In the genomic region with DNA sequence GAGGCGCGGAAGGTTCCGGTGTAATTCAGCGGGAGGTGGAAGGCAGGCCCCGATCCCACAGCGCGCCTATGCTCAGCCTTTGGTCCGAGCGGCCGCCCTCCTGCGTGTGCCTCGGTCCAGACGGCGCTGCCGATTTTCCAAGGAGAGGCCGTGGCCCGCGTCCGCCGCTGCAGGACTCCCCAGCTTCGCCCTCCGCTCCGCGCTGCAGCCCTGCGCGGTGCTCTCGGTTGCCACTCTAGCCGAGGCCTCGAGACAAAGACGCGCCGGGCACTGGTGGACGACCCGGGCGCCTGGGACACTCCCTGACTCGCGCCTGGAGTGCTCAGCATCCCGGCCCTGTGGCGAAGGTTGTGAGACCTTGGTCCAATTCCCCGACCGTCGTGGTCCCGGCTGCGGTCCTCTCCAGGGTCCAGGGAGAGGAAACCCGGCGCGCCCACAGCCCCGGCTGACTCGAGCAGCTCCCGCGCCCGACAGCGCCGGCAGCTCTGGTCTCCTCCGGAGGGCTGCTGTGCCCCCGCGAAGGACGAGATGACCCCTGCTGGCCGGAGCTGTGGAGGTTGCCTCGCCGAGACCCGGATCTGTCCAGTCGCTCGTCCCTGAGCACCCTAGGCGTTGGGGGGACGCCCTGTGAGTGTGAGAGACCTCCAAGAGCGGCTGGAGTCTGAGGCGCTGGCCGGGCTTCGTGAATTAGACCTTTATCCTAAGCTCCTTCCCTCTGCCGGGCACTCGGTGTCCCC, we compare ENCODE assay signal across 13 cellular contexts. TPM values are rescaled to one million over a fixed set of nuclear protein-coding genes. Genes with fewer than 3 reads are reported as not detected.
DNase-seq lines count a peak whose midpoint lies in the region; ATAC-seq and TF ChIP-seq lines count a peak whose summit lies in the region.
"Had no signal": no experiment of that assay in that cellular context is flagged by ENCODE, and none has a peak within 500 bp of the region (broad histone marks: within the 10 kb centered on the region; RNA-seq: fewer than 3 reads in every experiment).

No MANE protein-coding gene starts in this region.

- H3K27me3 ChIP-seq in BJ (ENCODE audit: control insufficient read depth, insufficient read depth, low read length), result peaks cover 12% of the 10 kb centered on the region
- peaks cover 94% of the 10 kb centered on the region for H3K27me3 ChIP-seq in adipocyte (replicated peaks; ENCODE audit: control insufficient read depth, insufficient read depth, low read length)

- ATAC-seq in GM21447 (IDR thresholded peaks at IDR 0.05; ENCODE audit: unreplicated experiment), result no peak

- H3K9me3 ChIP-seq in adipocyte (ENCODE audit: control insufficient read depth, low read length), result peaks cover 5% of the 10 kb centered on the region
- H3K9me3 ChIP-seq: pancreas, vagina had no signal

- CTCF ChIA-PET in BJ (lab: Yijun Ruan, JAX), result interaction anchor here (0.8 to 1.3 kb wide), 4 partner anchors 12 to 218 kb away, joined by 3 to 4 read pairs (median 3); partner anchors contain the start of genes HOTAIR and HOXC11

- H3K36me3 ChIP-seq in BJ (ENCODE audit: control insufficient read depth, insufficient read depth, low read length), result no peaks in the 10 kb centered on the region
- no peaks in the 10 kb centered on the region for H3K36me3 ChIP-seq in adipocyte (ENCODE audit: control insufficient read depth, insufficient read depth, low read length, severe bottlenecking)
- H3K36me3 ChIP-seq: pancreas, vagina had no signal

- H3K4me1 ChIP-seq in adipocyte (ENCODE audit: control insufficient read depth, insufficient read depth, low read length), result no peaks in the 10 kb centered on the region
- H3K4me1 ChIP-seq: pancreas, vagina had no signal

- H3K4me3 ChIP-seq in BJ (ENCODE audit: low read depth, low read length), result no peak overlapping the region
- peak overlapping the region; percentile 24 for H3K4me3 ChIP-seq in adipocyte (ENCODE audit: low read length)
- H3K4me3 ChIP-seq: pancreas, vagina had no signal

- TF ChIP-seq CTCF in BJ (IDR thresholded peaks at IDR 0.05; ENCODE audit: insufficient read depth, low read depth, low read length), result peak; percentile 17; the same call in 1 of the 2 replicates

- H3K9ac ChIP-seq in adipocyte (ENCODE audit: low read length), result no peak overlapping the region

- POLR2A ChIA-PET in BJ (lab: Charles Lee), result interaction anchor here (1.0 kb wide), 1 partner anchor 209 kb away, joined by 4 read pairs; no protein-coding TSS in a partner anchor

- no peak for DNase-seq in BJ (ENCODE audit: low read depth)
- no peak for DNase-seq in adipocyte (ENCODE audit: low read depth)
- DNase-seq in myocyte (ENCODE audit: low read depth), result peak; percentile 53
- DNase-seq in stimulated activated CD4-positive, alpha-beta T cell treated with anti-CD3 and anti-CD28 coated beads, Interleukin-15, amount 100 ng/mL, for 24 hours, result no peak
- DNase-seq in activated CD4-positive, alpha-beta T cell treated with anti-CD3 and anti-CD28 coated beads for 48 hours, result no peak
- DNase-seq: activated naive CD4-positive, alpha-beta T cell treated with Interleukin-2 at 50 U/mL for 16 hours; Karpas-422; NCI-H187; NCI-H748 treated with DMSO at 0.1 percent for 48 hours; SHP77 treated with DMSO at 0.1 percent for 48 hours had no signal

RNA-seq across cellular contexts. Expression of gene HOXC12, which starts 6.5 kb away (rescaled TPM):
- 0.05 and 0.06 TPM in 2 replicates for polyA plus RNA-seq in BJ (2011; rRNA removed)
- 0.09 and 0.10 TPM in 2 replicates for polyA minus RNA-seq in BJ (2011; rRNA and poly(A)+ RNA removed)
- total RNA-seq in myocyte, result 0.31 and 0.62 TPM in 2 replicates
- polyA plus RNA-seq in myocyte (2012), result 0.09 TPM
- total RNA-seq: pancreas, vagina had no signal
- polyA plus RNA-seq: pancreas had no signal

RNA-seq across cellular contexts. Expression of gene HOXC11, which starts 11.7 kb away (rescaled TPM):
- polyA plus RNA-seq in BJ (2011; rRNA removed), result 3.2 and 4.9 TPM in 2 replicates
- 2.7 and 2.9 TPM in 2 replicates for polyA minus RNA-seq in BJ (2011; rRNA and poly(A)+ RNA removed)
- total RNA-seq in myocyte, result 2.2 TPM in 2 replicates
- polyA plus RNA-seq in myocyte (2012), result 2.3 TPM
- total RNA-seq: pancreas, vagina had no signal
- polyA plus RNA-seq: pancreas had no signal

RNA-seq across cellular contexts. Expression of gene HOTAIR, which starts 13.6 kb away (rescaled TPM):
- polyA plus RNA-seq in BJ (2011; rRNA removed), result 11.4 and 18.9 TPM in 2 replicates
- 1.2 and 1.5 TPM in 2 replicates for polyA minus RNA-seq in BJ (2011; rRNA and poly(A)+ RNA removed)
- total RNA-seq in myocyte, result 1.4 and 1.7 TPM in 2 replicates
- 3.1 TPM for polyA plus RNA-seq in myocyte (2012)
- total RNA-seq: pancreas, vagina had no signal
- polyA plus RNA-seq: pancreas had no signal

RNA-seq across cellular contexts. Expression of gene HOXC13, which starts 22.6 kb away (rescaled TPM):
- polyA plus RNA-seq in BJ (2011; rRNA removed), result 1.0 and 1.1 TPM in 2 replicates
- 0.62 and 0.77 TPM in 2 replicates for polyA minus RNA-seq in BJ (2011; rRNA and poly(A)+ RNA removed)
- total RNA-seq in myocyte, result 3.6 and 4.6 TPM in 2 replicates
- 8.2 TPM for polyA plus RNA-seq in myocyte (2012)
- total RNA-seq: vagina had no signal
- polyA plus RNA-seq: pancreas had no signal

RNA-seq across cellular contexts. Expression of gene HOXC10, which starts 23.8 kb away (rescaled TPM):
- polyA plus RNA-seq in BJ (2011; rRNA removed), result 13.9 and 14.9 TPM in 2 replicates
- 5.2 and 10.6 TPM in 2 replicates for polyA minus RNA-seq in BJ (2011; rRNA and poly(A)+ RNA removed)
- 3.7 and 4.0 TPM in 2 replicates for total RNA-seq in myocyte
- 16.6 TPM for polyA plus RNA-seq in myocyte (2012)
- total RNA-seq: vagina had no signal
